28 cellular contexts compared by ENCODE assay signal in genomic region chr2:48428449-48428848, GRCh38.
"Had no signal": no experiment of that assay in that cellular context is flagged by ENCODE, and none has a peak within 500 bp of the region (broad histone marks: within the 10 kb centered on the region; RNA-seq: fewer than 3 reads in every experiment).

No MANE protein-coding gene starts in this region.

- H3K36me3 ChIP-seq: brain microvascular endothelial cell, heart left ventricle, left lung, lower lobe of right lung, right lobe of liver, thoracic aorta had no signal

- FAIRE-seq: astrocyte, endothelial cell of umbilical vein, urothelium cell line had no signal

- H3K4me3 ChIP-seq: heart left ventricle, left lung, lower lobe of right lung, mucosa of descending colon, right lobe of liver, thoracic aorta had no signal

- H3K4me1 ChIP-seq: lower lobe of right lung had no signal

- H3K9me3 Mint-ChIP-seq: activated CD4-positive, alpha-beta T cell treated with anti-CD3 and anti-CD28 coated beads, Interleukin-2, amount 10 ng/mL, durations not matched to agents 7 days and 5 days; activated CD8-positive, alpha-beta T cell treated with anti-CD3 and anti-CD28 coated beads for 36 hours; activated T-cell treated with anti-CD3 and anti-CD28 coated beads, Interleukin-2, amount 50 U/mL, for 4 hours; activated T-helper 17 cell treated with anti-CD3 and anti-CD28 coated beads, Interleukin-2, amount 50 U/mL, for 72 hours; stimulated activated naive CD8-positive, alpha-beta T cell treated with anti-CD3 and anti-CD28 coated beads, Interleukin-15, Interleukin-2, amounts not matched to agents 100 ng/mL and 50 ng/mL, for 24 hours; T-helper 1 cell treated with Interleukin-12 subunit alpha and Interleukin-12 subunit beta and Interleukin-4 antibody, amounts not matched to agents 30 μg/mL and 1 μg/mL, for 36 hours; WTC11 had no signal

- H3K27ac ChIP-seq: brain microvascular endothelial cell, heart left ventricle, left lung, lower lobe of right lung, right lobe of liver, thoracic aorta had no signal

- H3K4me3 Mint-ChIP-seq: activated CD4-positive, alpha-beta T cell treated with anti-CD3 and anti-CD28 coated beads, Interleukin-2, amount 10 ng/mL, durations not matched to agents 7 days and 5 days; activated CD8-positive, alpha-beta T cell treated with anti-CD3 and anti-CD28 coated beads for 36 hours; activated T-cell treated with anti-CD3 and anti-CD28 coated beads, Interleukin-2, amount 50 U/mL, for 4 hours; activated T-helper 17 cell treated with anti-CD3 and anti-CD28 coated beads, Interleukin-2, amount 50 U/mL, for 72 hours; stimulated activated naive CD8-positive, alpha-beta T cell treated with anti-CD3 and anti-CD28 coated beads, Interleukin-15, Interleukin-2, amounts not matched to agents 100 ng/mL and 50 ng/mL, for 24 hours; T-helper 1 cell treated with Interleukin-12 subunit alpha and Interleukin-12 subunit beta and Interleukin-4 antibody, amounts not matched to agents 30 μg/mL and 1 μg/mL, for 36 hours; WTC11 had no signal

- DNase-seq: activated CD4-positive, alpha-beta T cell treated with anti-CD3 and anti-CD28 coated beads for 1 hour; activated CD4-positive, alpha-beta T cell treated with anti-CD3 and anti-CD28 coated beads, Interleukin-2, amount 10 ng/mL, durations not matched to agents 7 days and 5 days; activated CD8-positive, alpha-beta T cell treated with anti-CD3 and anti-CD28 coated beads for 36 hours; activated gamma-delta T cell treated with Interleukin-2 at 50 U/mL for 16 hours; activated naive CD4-positive, alpha-beta T cell treated with anti-CD3 and anti-CD28 coated beads, Interleukin-2, amount 50 U/mL, for 16 hours; activated T-cell treated with anti-CD3 and anti-CD28 coated beads, Interleukin-2, amount 50 U/mL, for 4 hours; amniotic stem cell; brain microvascular endothelial cell; cortex of kidney; foreskin fibroblast; heart left ventricle; left lung; lower lobe of right lung; mesendoderm; mucosa of descending colon; right lobe of liver; stimulated activated CD4-positive, alpha-beta T cell treated with anti-CD3 and anti-CD28 coated beads, Interleukin-12 subunit alpha, Interleukin-12 subunit beta, amount 100 ng/mL, for 4 hours; stimulated activated CD4-positive, alpha-beta T cell treated with anti-CD3 and anti-CD28 coated beads, Interleukin-4, amount 100 ng/mL, for 1 hour; T-helper 9 cell; trophoblast cell had no signal

- ATAC-seq: activated CD8-positive, alpha-beta T cell treated with anti-CD3 and anti-CD28 coated beads for 36 hours; activated T-cell treated with anti-CD3 and anti-CD28 coated beads, Interleukin-2, amount 50 U/mL, for 4 hours; activated T-helper 17 cell treated with anti-CD3 and anti-CD28 coated beads, Interleukin-2, amount 50 U/mL, for 72 hours; heart left ventricle; left lung; lower lobe of right lung; mucosa of descending colon; right lobe of liver; WTC11 had no signal

- H3K36me3 Mint-ChIP-seq: WTC11 had no signal

- H3K27me3 Mint-ChIP-seq: stimulated activated naive CD8-positive, alpha-beta T cell treated with anti-CD3 and anti-CD28 coated beads, Interleukin-15, Interleukin-2, amounts not matched to agents 100 ng/mL and 50 ng/mL, for 24 hours had no signal

- H3K9me3 ChIP-seq: heart left ventricle, left lung, lower lobe of right lung, mucosa of descending colon, right lobe of liver, thoracic aorta had no signal

- H3K27ac Mint-ChIP-seq: activated CD4-positive, alpha-beta T cell treated with anti-CD3 and anti-CD28 coated beads, Interleukin-2, amount 10 ng/mL, durations not matched to agents 7 days and 5 days; activated CD8-positive, alpha-beta T cell treated with anti-CD3 and anti-CD28 coated beads for 36 hours; activated T-helper 17 cell treated with anti-CD3 and anti-CD28 coated beads, Interleukin-2, amount 50 U/mL, for 72 hours; stimulated activated naive CD8-positive, alpha-beta T cell treated with anti-CD3 and anti-CD28 coated beads, Interleukin-15, Interleukin-2, amounts not matched to agents 100 ng/mL and 50 ng/mL, for 24 hours; T-helper 1 cell treated with Interleukin-12 subunit alpha and Interleukin-12 subunit beta and Interleukin-4 antibody, amounts not matched to agents 30 μg/mL and 1 μg/mL, for 36 hours; WTC11 had no signal

- H3K27me3 ChIP-seq: brain microvascular endothelial cell, heart left ventricle, left lung, right lobe of liver had no signal
